In the genomic region with DNA sequence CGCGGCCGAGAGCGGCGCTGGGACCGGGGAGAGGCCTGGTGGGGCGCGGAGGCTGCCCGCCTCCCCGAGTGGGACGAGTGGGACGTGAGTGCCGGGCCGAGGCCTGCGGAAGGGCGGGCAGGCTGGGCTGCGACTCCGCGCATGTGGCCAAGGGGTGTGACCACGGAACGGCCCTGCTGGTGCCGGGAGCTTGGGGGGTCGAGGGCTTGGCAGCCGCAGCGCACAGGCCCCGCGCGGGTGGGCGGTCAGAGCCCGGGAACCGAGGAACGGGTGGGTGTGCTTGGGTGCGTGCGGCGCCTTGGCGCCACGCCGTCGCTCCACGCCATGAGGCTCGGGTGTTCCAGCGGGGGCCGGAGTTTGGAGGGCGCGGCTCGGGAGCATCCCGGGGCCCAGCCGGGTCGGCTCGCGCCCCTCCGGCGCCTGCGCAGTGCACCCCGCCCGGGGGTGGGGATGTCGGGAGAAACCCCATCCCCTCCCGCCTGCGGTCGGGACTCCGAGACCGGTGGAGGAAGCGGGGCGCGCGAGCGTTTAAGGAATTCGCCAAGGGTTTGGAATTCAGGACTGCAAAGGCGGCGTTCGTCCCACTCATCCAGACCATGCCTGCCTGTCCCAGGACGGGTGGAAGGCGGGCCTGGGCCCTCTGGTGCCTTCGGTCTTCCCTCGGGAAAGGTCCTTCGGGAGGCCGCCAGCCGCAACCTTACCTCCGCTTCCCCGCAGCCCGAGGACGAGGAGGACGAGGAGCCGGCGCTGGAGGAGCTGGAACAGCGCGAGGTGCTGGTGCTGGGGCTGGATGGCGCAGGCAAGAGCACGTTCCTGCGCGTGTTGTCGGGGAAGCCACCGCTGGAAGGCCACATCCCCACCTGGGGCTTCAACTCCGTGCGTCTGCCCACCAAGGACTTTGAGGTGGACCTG, we compare ENCODE assay signal across 8 cellular contexts. TPM values are rescaled to one million over a fixed set of nuclear protein-coding genes. Genes with fewer than 3 reads are reported as not detected.
DNase-seq lines count a peak whose midpoint lies in the region; ATAC-seq and TF ChIP-seq lines count a peak whose summit lies in the region.

No MANE protein-coding gene starts in this region.

- peaks cover 21% of the 10 kb centered on the region for H3K36me3 Mint-ChIP-seq in activated T-helper 1 cell treated with anti-CD3 and anti-CD28 coated beads, Interleukin-12 subunit alpha, Interleukin-12 subunit beta, Interleukin-2, Interleukin-4 antibody, amounts not matched to agents 30 ng/mL and 10 ng/mL and 1 ng/mL, durations not matched to agents 14 hours and 24 hours and 36 hours (ENCODE audit: low read depth)
- H3K36me3 Mint-ChIP-seq in neural progenitor cell: peaks cover 25% of the 10 kb centered on the region

- no peak for TF ChIP-seq CTCF in foreskin fibroblast (IDR thresholded peaks at IDR 0.05; ENCODE audit: low read depth, low read length)
- TF ChIP-seq CTCF in neural progenitor cell (IDR thresholded peaks at IDR 0.05): no peak

- peak overlapping the region; percentile 19 for H3K9ac ChIP-seq in neural progenitor cell

- H3K27ac ChIP-seq in neural progenitor cell (no peak overlapping the region), aorta (ENCODE audit: low read depth in 1 of 2, low read length in 2 of 2) (peak overlapping the region in 1 of 2 donors; percentile 0)

- peak overlapping the region; percentile 92 for H2AFZ ChIP-seq in neural progenitor cell (replicated peaks)

- peak overlapping the region; percentile 70 for H3K27ac Mint-ChIP-seq in activated T-helper 1 cell treated with anti-CD3 and anti-CD28 coated beads, Interleukin-12 subunit alpha, Interleukin-12 subunit beta, Interleukin-2, Interleukin-4 antibody, amounts not matched to agents 30 ng/mL and 10 ng/mL and 1 ng/mL, durations not matched to agents 14 hours and 24 hours and 36 hours
- H3K27ac Mint-ChIP-seq in neural progenitor cell: no peak overlapping the region

- intact Hi-C loops in activated T-helper 1 cell treated with anti-CD3 and anti-CD28 coated beads, Interleukin-12 subunit alpha, Interleukin-12 subunit beta, Interleukin-2, Interleukin-4 antibody, amounts not matched to agents 30 ng/mL and 10 ng/mL and 1 ng/mL, durations not matched to agents 14 hours and 24 hours and 36 hours (cut with micrococcal nuclease): loop anchor here (1.0 to 10.0 kb wide), 4 partner anchors 22 to 1149 kb away; a partner anchor contains a TSS
- intact Hi-C loops in aorta (cut with DNase I): loop anchor here in 1 of 2 donors (2.0 to 5.0 kb wide), 2 partner anchors 23 to 171 kb away; a partner anchor contains a TSS

- H3K27me3 ChIP-seq in neural progenitor cell (peaks cover 60% of the 10 kb centered on the region), aorta (ENCODE audit: control insufficient read depth in 1 of 2, insufficient read depth in 2 of 2, low read length in 1 of 2) (no peaks in the 10 kb centered on the region)

- H3F3A ChIP-seq in neural progenitor cell (ENCODE audit: low read depth): no peaks in the 10 kb centered on the region

- H3K4me1 ChIP-seq in neural progenitor cell (no peaks in the 10 kb centered on the region), aorta (ENCODE audit: control insufficient read depth in 1 of 2, insufficient read depth in 2 of 2, low read length in 2 of 2) (no peaks in the 10 kb centered on the region)

- peaks cover 6% of the 10 kb centered on the region for H3K79me2 ChIP-seq in neural progenitor cell (ENCODE audit: low read depth)

- H3K36me3 ChIP-seq in neural progenitor cell (no peaks in the 10 kb centered on the region), aorta (ENCODE audit: control insufficient read depth in 1 of 2, insufficient read depth in 2 of 2, low read length in 1 of 2) (no peaks in the 10 kb centered on the region)

- WGBS in aorta, 2 donors: 5% methylated on average over 69 to 95 of the region's 95 CpGs

- peaks cover 11% of the 10 kb centered on the region for H4K20me1 ChIP-seq in neural progenitor cell (ENCODE audit: low read depth)

- no peaks in the 10 kb centered on the region for H3K9me3 Mint-ChIP-seq in activated T-helper 1 cell treated with anti-CD3 and anti-CD28 coated beads, Interleukin-12 subunit alpha, Interleukin-12 subunit beta, Interleukin-2, Interleukin-4 antibody, amounts not matched to agents 30 ng/mL and 10 ng/mL and 1 ng/mL, durations not matched to agents 14 hours and 24 hours and 36 hours
- H3K9me3 Mint-ChIP-seq in neural progenitor cell: no peaks in the 10 kb centered on the region

- peak; percentile 25 for DNase-seq in activated T-helper 1 cell treated with anti-CD3 and anti-CD28 coated beads, Interleukin-12 subunit alpha, Interleukin-12 subunit beta, Interleukin-2, Interleukin-4 antibody, amounts not matched to agents 30 ng/mL and 10 ng/mL and 1 ng/mL, durations not matched to agents 14 hours and 24 hours and 36 hours (ENCODE audit: low spot score)
- DNase-seq in foreskin fibroblast (peak; percentile 74 to 84), neural progenitor cell (ENCODE audit: low spot score) (peak; percentile 86), aorta (peak; percentile 75 to 86), KBM-7 (no peak), NCI-H1930 (lab: John Stamatoyannopoulos, UW) (no peak)

- H3K4me3 Mint-ChIP-seq in activated T-helper 1 cell treated with anti-CD3 and anti-CD28 coated beads, Interleukin-12 subunit alpha, Interleukin-12 subunit beta, Interleukin-2, Interleukin-4 antibody, amounts not matched to agents 30 ng/mL and 10 ng/mL and 1 ng/mL, durations not matched to agents 14 hours and 24 hours and 36 hours: peak overlapping the region; percentile 83
- H3K4me3 Mint-ChIP-seq in neural progenitor cell: peak overlapping the region; percentile 89

- TF ChIP-seq POLR2A in GM18505 (IDR thresholded peaks at IDR 0.05; ENCODE audit: borderline replicate concordance, extremely low read depth, insufficient read depth, insufficient read length): no peak

- in situ Hi-C loops in KBM-7 (cut with MboI; ENCODE audit: low pct_unique_long_range_greater_than_20kb, low sequenced_read_pairs): no loop called here

- no peaks in the 10 kb centered on the region for H3K9me3 ChIP-seq in neural progenitor cell (ENCODE audit: low read depth)
- no peaks in the 10 kb centered on the region for H3K9me3 ChIP-seq in aorta (ENCODE audit: control insufficient read depth, low read length)

- H3K4me2 ChIP-seq in neural progenitor cell: peak overlapping the region; percentile 78

- H3K4me3 ChIP-seq in foreskin fibroblast (ENCODE audit: low read depth in 1 of 2, low read length in 2 of 2) (peak overlapping the region; percentile 66), neural progenitor cell (peak overlapping the region; percentile 76), aorta (ENCODE audit: low read length in 2 of 2) (peak overlapping the region; percentile 46 to 65)

- ATAC-seq in GM18505 (IDR thresholded peaks at IDR 0.05; ENCODE audit: unreplicated experiment) (peak; percentile 7), HG03520 (IDR thresholded peaks at IDR 0.05; ENCODE audit: unreplicated experiment) (peak; percentile 8), aorta (ENCODE audit: low FRiP score) (peak; percentile 49)

- no peaks in the 10 kb centered on the region for H3K27me3 Mint-ChIP-seq in activated T-helper 1 cell treated with anti-CD3 and anti-CD28 coated beads, Interleukin-12 subunit alpha, Interleukin-12 subunit beta, Interleukin-2, Interleukin-4 antibody, amounts not matched to agents 30 ng/mL and 10 ng/mL and 1 ng/mL, durations not matched to agents 14 hours and 24 hours and 36 hours (ENCODE audit: insufficient read depth)
- H3K27me3 Mint-ChIP-seq in neural progenitor cell (ENCODE audit: insufficient read depth, low read depth): peaks cover 12% of the 10 kb centered on the region

- H3K4me1 Mint-ChIP-seq in activated T-helper 1 cell treated with anti-CD3 and anti-CD28 coated beads, Interleukin-12 subunit alpha, Interleukin-12 subunit beta, Interleukin-2, Interleukin-4 antibody, amounts not matched to agents 30 ng/mL and 10 ng/mL and 1 ng/mL, durations not matched to agents 14 hours and 24 hours and 36 hours (ENCODE audit: low read depth): peaks cover 23% of the 10 kb centered on the region
- peaks cover 6% of the 10 kb centered on the region for H3K4me1 Mint-ChIP-seq in neural progenitor cell

RNA-seq across cellular contexts. Expression of a gene that starts 0.6 kb away (rescaled TPM):
- 19.4 and 22.3 TPM in 2 replicates for total RNA-seq in activated T-helper 1 cell treated with anti-CD3 and anti-CD28 coated beads, Interleukin-12 subunit alpha, Interleukin-12 subunit beta, Interleukin-2, Interleukin-4 antibody, amounts not matched to agents 30 ng/mL and 10 ng/mL and 1 ng/mL, durations not matched to agents 14 hours and 24 hours and 36 hours
- 9.1 and 16.6 TPM in 2 replicates for total RNA-seq in neural progenitor cell (ENCODE audit: low replicate concordance)
- 10 to 100 TPM; 13.3 to 32.4 TPM for total RNA-seq in aorta
- polyA plus RNA-seq in aorta: 1 to 10 TPM; 1.1 to 8.3 TPM

RNA-seq across cellular contexts. Expression of a gene that starts 4.4 kb away (rescaled TPM):
- 60.9 and 63.4 TPM in 2 replicates for total RNA-seq in activated T-helper 1 cell treated with anti-CD3 and anti-CD28 coated beads, Interleukin-12 subunit alpha, Interleukin-12 subunit beta, Interleukin-2, Interleukin-4 antibody, amounts not matched to agents 30 ng/mL and 10 ng/mL and 1 ng/mL, durations not matched to agents 14 hours and 24 hours and 36 hours
- total RNA-seq in neural progenitor cell (ENCODE audit: low replicate concordance): 116 and 126 TPM in 2 replicates
- total RNA-seq in aorta: 10 to 100 TPM; 77.7 to 78.4 TPM
- polyA plus RNA-seq in aorta: 10 to 100 TPM; 57.2 to 78.0 TPM

RNA-seq across cellular contexts. Expression of a gene that starts 22.5 kb away (rescaled TPM):
- total RNA-seq in activated T-helper 1 cell treated with anti-CD3 and anti-CD28 coated beads, Interleukin-12 subunit alpha, Interleukin-12 subunit beta, Interleukin-2, Interleukin-4 antibody, amounts not matched to agents 30 ng/mL and 10 ng/mL and 1 ng/mL, durations not matched to agents 14 hours and 24 hours and 36 hours: 111 TPM in 2 replicates
- 10.3 and 14.5 TPM in 2 replicates for total RNA-seq in neural progenitor cell (ENCODE audit: low replicate concordance)
- 10 to 100 TPM in 1 of 2 donors, 1 to 10 TPM in 1; 9.7 to 19.2 TPM for total RNA-seq in aorta
- 10 to 100 TPM; 12.3 to 15.0 TPM for polyA plus RNA-seq in aorta

RNA-seq across cellular contexts. Expression of a gene that starts 22.6 kb away (rescaled TPM):
- 93.2 and 93.5 TPM in 2 replicates for total RNA-seq in activated T-helper 1 cell treated with anti-CD3 and anti-CD28 coated beads, Interleukin-12 subunit alpha, Interleukin-12 subunit beta, Interleukin-2, Interleukin-4 antibody, amounts not matched to agents 30 ng/mL and 10 ng/mL and 1 ng/mL, durations not matched to agents 14 hours and 24 hours and 36 hours
- total RNA-seq in neural progenitor cell (ENCODE audit: low replicate concordance) (40.1 and 65.6 TPM in 2 replicates), aorta (10 to 100 TPM; 46.8 to 60.9 TPM)
- 10 to 100 TPM; 69.2 to 75.5 TPM for polyA plus RNA-seq in aorta

RNA-seq across cellular contexts. Expression of a gene that starts 50.4 kb away (rescaled TPM):
- 71.6 and 84.0 TPM in 2 replicates for total RNA-seq in activated T-helper 1 cell treated with anti-CD3 and anti-CD28 coated beads, Interleukin-12 subunit alpha, Interleukin-12 subunit beta, Interleukin-2, Interleukin-4 antibody, amounts not matched to agents 30 ng/mL and 10 ng/mL and 1 ng/mL, durations not matched to agents 14 hours and 24 hours and 36 hours
- 12.6 and 29.2 TPM in 2 replicates for total RNA-seq in neural progenitor cell (ENCODE audit: low replicate concordance)
- 100 to 1,000 TPM in 1 of 2 donors, 10 to 100 TPM in 1; 86.7 to 124 TPM for total RNA-seq in aorta
- 100 to 1,000 TPM; 143 to 160 TPM for polyA plus RNA-seq in aorta

Comparison
In these comparisons a context has a peak if more than half of its experiments do, and no peak if none do; other contexts are left out.
1. DNase-seq: peak in activated T-helper 1 cell treated with anti-CD3 and anti-CD28 coated beads, Interleukin-12 subunit alpha, Interleukin-12 subunit beta, Interleukin-2, Interleukin-4 antibody, amounts not matched to agents 30 ng/mL and 10 ng/mL and 1 ng/mL, durations not matched to agents 14 hours and 24 hours and 36 hours (single experiment), foreskin fibroblast (2 of 2), neural progenitor cell (single experiment) and aorta (2 of 2); none in KBM-7 (single experiment) and NCI-H1930 (0 of 2).
2. Peak in every context shown above with its lines, with median percentiles within 50 percentile points of each other: ATAC-seq and H3K4me3 ChIP-seq.